Comparison of ENCODE assay signal across 2 cellular contexts in the genomic region with DNA sequence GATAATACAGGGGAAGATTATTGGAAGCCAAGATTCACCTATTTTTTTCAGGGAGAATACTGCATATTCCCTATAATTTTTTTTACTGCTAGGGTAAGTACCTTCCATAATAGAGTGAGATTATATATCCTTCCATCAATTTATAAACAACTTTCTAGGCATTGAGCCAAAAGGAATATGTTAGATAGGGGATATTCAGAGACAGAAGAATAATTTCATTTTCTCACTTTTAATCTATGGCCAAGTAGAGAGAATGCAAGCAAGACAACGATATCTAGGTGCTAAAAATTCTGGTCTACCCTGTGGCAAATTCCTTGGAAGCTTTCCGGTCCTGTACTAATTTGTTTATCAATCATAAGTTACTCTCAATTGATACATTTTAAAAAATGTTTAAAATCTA.
TF ChIP-seq lines count a peak whose summit lies in the region.

No MANE protein-coding gene starts in this region.

TF ChIP-seq in IMR-90, 13 proteins besides CTCF, POLR2A, EP300 and RAD21:
- no peak for TF ChIP-seq MXI1 (IDR thresholded peaks at IDR 0.05; ENCODE audit: borderline replicate concordance, low read depth, low read length)
- TF ChIP-seq CHD1 (IDR thresholded peaks at IDR 0.05; ENCODE audit: low read depth, low read length), result no peak
- no peak for TF ChIP-seq BHLHE40 (IDR thresholded peaks at IDR 0.05; ENCODE audit: low read depth, low read length)
- no peak for TF ChIP-seq SMC3 (IDR thresholded peaks at IDR 0.05; ENCODE audit: low read depth, low read length)
- TF ChIP-seq, protein P1, sequence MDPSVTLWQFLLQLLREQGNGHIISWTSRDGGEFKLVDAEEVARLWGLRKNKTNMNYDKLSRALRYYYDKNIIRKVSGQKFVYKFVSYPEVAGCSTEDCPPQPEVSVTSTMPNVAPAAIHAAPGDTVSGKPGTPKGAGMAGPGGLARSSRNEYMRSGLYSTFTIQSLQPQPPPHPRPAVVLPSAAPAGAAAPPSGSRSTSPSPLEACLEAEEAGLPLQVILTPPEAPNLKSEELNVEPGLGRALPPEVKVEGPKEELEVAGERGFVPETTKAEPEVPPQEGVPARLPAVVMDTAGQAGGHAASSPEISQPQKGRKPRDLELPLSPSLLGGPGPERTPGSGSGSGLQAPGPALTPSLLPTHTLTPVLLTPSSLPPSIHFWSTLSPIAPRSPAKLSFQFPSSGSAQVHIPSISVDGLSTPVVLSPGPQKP (IDR thresholded peaks at IDR 0.05; ENCODE audit: borderline replicate concordance, low read depth, low read length), result no peak
- TF ChIP-seq CEBPB (IDR thresholded peaks at IDR 0.05; ENCODE audit: low read depth, low read length), result no peak
- TF ChIP-seq NFE2L2 (IDR thresholded peaks at IDR 0.05; ENCODE audit: low read depth, low read length), result no peak
- no peak for TF ChIP-seq RFX5 (IDR thresholded peaks at IDR 0.05; ENCODE audit: low read depth, low read length)
- TF ChIP-seq RCOR1 (IDR thresholded peaks at IDR 0.05; ENCODE audit: insufficient replicate concordance, low read length), result no peak
- no peak for TF ChIP-seq FOS (IDR thresholded peaks at IDR 0.05; ENCODE audit: low read depth, low read length)
- TF ChIP-seq MAFK (IDR thresholded peaks at IDR 0.05; ENCODE audit: low read depth, low read length), result no peak
- TF ChIP-seq, protein P2, sequence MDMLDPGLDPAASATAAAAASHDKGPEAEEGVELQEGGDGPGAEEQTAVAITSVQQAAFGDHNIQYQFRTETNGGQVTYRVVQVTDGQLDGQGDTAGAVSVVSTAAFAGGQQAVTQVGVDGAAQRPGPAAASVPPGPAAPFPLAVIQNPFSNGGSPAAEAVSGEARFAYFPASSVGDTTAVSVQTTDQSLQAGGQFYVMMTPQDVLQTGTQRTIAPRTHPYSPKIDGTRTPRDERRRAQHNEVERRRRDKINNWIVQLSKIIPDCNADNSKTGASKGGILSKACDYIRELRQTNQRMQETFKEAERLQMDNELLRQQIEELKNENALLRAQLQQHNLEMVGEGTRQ (IDR thresholded peaks at IDR 0.05; ENCODE audit: low read depth, low read length), result no peak
- no peak for TF ChIP-seq MAZ (IDR thresholded peaks at IDR 0.05; ENCODE audit: borderline replicate concordance, low read depth, low read length)

TF ChIP-seq in HepG2, 621 proteins besides CTCF, POLR2A, EP300 and RAD21:
- TF ChIP-seq HOXA9 (CRISPR knock-in tag; IDR thresholded peaks at IDR 0.05; ENCODE audit: borderline replicate concordance) (no peak), RCOR2 (CRISPR knock-in tag; IDR thresholded peaks at IDR 0.05) (no peak), ZNF724P (CRISPR knock-in tag; IDR thresholded peaks at IDR 0.05; ENCODE audit: borderline replicate concordance) (no peak), NCOA1 (CRISPR knock-in tag; IDR thresholded peaks at IDR 0.05) (no peak), HDAC1 (CRISPR knock-in tag; IDR thresholded peaks at IDR 0.05) (no peak), ZNF253 (CRISPR knock-in tag; IDR thresholded peaks at IDR 0.05; ENCODE audit: borderline replicate concordance) (no peak)
- TF ChIP-seq, protein P3, sequence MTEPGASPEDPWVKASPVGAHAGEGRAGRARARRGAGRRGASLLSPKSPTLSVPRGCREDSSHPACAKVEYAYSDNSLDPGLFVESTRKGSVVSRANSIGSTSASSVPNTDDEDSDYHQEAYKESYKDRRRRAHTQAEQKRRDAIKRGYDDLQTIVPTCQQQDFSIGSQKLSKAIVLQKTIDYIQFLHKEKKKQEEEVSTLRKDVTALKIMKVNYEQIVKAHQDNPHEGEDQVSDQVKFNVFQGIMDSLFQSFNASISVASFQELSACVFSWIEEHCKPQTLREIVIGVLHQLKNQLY (CRISPR knock-in tag; IDR thresholded peaks at IDR 0.05), result no peak
- TF ChIP-seq, protein P4, sequence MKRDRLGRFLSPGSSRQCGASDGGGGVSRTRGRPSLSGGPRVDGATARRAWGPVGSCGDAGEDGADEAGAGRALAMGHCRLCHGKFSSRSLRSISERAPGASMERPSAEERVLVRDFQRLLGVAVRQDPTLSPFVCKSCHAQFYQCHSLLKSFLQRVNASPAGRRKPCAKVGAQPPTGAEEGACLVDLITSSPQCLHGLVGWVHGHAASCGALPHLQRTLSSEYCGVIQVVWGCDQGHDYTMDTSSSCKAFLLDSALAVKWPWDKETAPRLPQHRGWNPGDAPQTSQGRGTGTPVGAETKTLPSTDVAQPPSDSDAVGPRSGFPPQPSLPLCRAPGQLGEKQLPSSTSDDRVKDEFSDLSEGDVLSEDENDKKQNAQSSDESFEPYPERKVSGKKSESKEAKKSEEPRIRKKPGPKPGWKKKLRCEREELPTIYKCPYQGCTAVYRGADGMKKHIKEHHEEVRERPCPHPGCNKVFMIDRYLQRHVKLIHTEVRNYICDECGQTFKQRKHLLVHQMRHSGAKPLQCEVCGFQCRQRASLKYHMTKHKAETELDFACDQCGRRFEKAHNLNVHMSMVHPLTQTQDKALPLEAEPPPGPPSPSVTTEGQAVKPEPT (CRISPR knock-in tag; IDR thresholded peaks at IDR 0.05; ENCODE audit: low read depth), result no peak
